Comparison of ENCODE assay signal across 1 cellular context in genomic region chr3:195059471-195060216, GRCh38.
TF ChIP-seq lines count a peak whose summit lies in the region.

No MANE protein-coding gene starts in this region.

TF ChIP-seq in IMR-90, 13 proteins besides CTCF, POLR2A, EP300 and RAD21 (continued from another document):
- TF ChIP-seq RFX5 (IDR thresholded peaks at IDR 0.05; ENCODE audit: low read depth, low read length) (no peak), NFE2L2 (IDR thresholded peaks at IDR 0.05; ENCODE audit: low read depth, low read length) (no peak), MAZ (IDR thresholded peaks at IDR 0.05; ENCODE audit: borderline replicate concordance, low read depth, low read length) (no peak), MXI1 (IDR thresholded peaks at IDR 0.05; ENCODE audit: borderline replicate concordance, low read depth, low read length) (no peak), CEBPB (IDR thresholded peaks at IDR 0.05; ENCODE audit: low read depth, low read length) (no peak), BHLHE40 (IDR thresholded peaks at IDR 0.05; ENCODE audit: low read depth, low read length) (no peak)
